In the genomic region with DNA sequence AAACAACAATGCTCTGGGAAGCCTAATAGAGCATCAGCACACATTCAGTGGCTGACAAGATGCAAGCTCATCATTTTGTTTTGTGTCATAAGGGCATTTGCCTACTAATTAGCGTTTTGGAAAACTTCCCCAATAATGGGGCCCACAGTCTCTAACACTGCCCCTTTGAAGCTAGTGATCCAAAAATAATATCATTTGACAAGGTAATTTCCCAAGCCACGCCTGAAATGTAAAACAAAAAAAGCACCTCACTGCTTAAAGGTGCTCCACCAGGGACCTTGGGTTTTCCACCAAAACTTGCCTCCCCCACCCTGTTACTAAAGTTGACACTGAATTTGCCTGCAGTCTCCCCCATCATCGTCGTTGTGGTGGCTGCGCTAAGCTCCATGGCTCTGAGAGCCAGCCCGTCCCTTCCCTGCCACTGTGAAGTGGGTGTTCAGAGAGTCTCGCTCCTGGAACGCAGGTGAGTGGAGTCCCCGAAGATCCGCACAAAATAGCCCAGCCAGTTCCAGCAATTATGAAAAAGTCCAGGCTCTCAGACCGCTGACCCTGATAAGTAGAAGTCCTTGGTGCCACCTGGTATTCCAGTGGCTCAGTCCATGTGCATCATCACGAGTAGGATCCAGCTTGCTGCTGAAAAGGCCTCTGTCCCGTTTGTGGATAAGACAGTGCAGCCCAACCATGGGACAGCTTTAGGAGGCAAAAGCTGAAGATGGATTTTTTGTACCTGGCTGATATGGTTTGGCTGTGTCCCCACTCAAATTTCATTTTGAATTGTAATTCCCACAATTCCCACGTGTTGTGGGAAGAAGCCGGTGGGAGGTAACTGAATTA, we compare ENCODE assay signal across 14 cellular contexts. TPM values are rescaled to one million over a fixed set of nuclear protein-coding genes. Genes with fewer than 3 reads are reported as not detected.
DNase-seq lines count a peak whose midpoint lies in the region; ATAC-seq lines count a peak whose summit lies in the region.
"Had no signal": no experiment of that assay in that cellular context is flagged by ENCODE, and none has a peak within 500 bp of the region (broad histone marks: within the 10 kb centered on the region; RNA-seq: fewer than 3 reads in every experiment).

No MANE protein-coding gene starts in this region.

- H3K27me3 Mint-ChIP-seq in activated T-cell treated with anti-CD3 and anti-CD28 coated beads, Interleukin-2, amount 50 U/mL, for 24 hours: no peaks in the 10 kb centered on the region
- H3K27me3 Mint-ChIP-seq: activated naive CD8-positive, alpha-beta T cell treated with anti-CD3 and anti-CD28 coated beads, Interleukin-2, amount 10 ng/mL, durations not matched to agents 7 days and 5 days had no signal

- H3K9me3 Mint-ChIP-seq in activated T-cell treated with anti-CD3 and anti-CD28 coated beads, Interleukin-2, amount 50 U/mL, for 24 hours: no peaks in the 10 kb centered on the region
- H3K9me3 Mint-ChIP-seq: activated naive CD8-positive, alpha-beta T cell treated with anti-CD3 and anti-CD28 coated beads, Interleukin-2, amount 10 ng/mL, durations not matched to agents 7 days and 5 days had no signal

- peak overlapping the region; percentile 34 for H3K27ac Mint-ChIP-seq in activated T-cell treated with anti-CD3 and anti-CD28 coated beads, Interleukin-2, amount 50 U/mL, for 24 hours
- H3K27ac Mint-ChIP-seq: activated naive CD8-positive, alpha-beta T cell treated with anti-CD3 and anti-CD28 coated beads, Interleukin-2, amount 10 ng/mL, durations not matched to agents 7 days and 5 days had no signal

- DNase-seq in activated T-cell treated with anti-CD3 and anti-CD28 coated beads, Interleukin-2, amount 50 U/mL, for 24 hours: no peak
- no peak for DNase-seq in activated T-cell treated with anti-CD3 and anti-CD28 coated beads, Interleukin-2, amount 50 U/mL, for 1 hour
- no peak for DNase-seq in stimulated activated naive CD8-positive, alpha-beta T cell treated with anti-CD3 and anti-CD28 coated beads, Interleukin-15, Interleukin-2, amounts not matched to agents 100 U/mL and 50 U/mL, for 24 hours
- no peak for DNase-seq in H4 (ENCODE audit: low spot score)
- no peak for DNase-seq in medulla oblongata (ENCODE audit: extremely low spot score)
- DNase-seq in 8988T: no peak
- DNase-seq: activated naive CD8-positive, alpha-beta T cell treated with anti-CD3 and anti-CD28 coated beads, Interleukin-2, amount 10 ng/mL, durations not matched to agents 7 days and 5 days; HCEC 1CT; mesendoderm; NCI-H2029; T-helper 1 cell; upper lobe of right lung had no signal

- ATAC-seq in GM21786 (IDR thresholded peaks at IDR 0.05; ENCODE audit: unreplicated experiment): peak; percentile 37
- ATAC-seq in HG03457 (IDR thresholded peaks at IDR 0.05; ENCODE audit: unreplicated experiment): peak; percentile 57
- peak; percentile 19 for ATAC-seq in stimulated activated naive CD8-positive, alpha-beta T cell treated with anti-CD3 and anti-CD28 coated beads, Interleukin-15, Interleukin-2, amounts not matched to agents 100 U/mL and 50 U/mL, for 24 hours
- ATAC-seq: upper lobe of right lung had no signal

- peaks cover 30% of the 10 kb centered on the region for H3K36me3 Mint-ChIP-seq in activated T-cell treated with anti-CD3 and anti-CD28 coated beads, Interleukin-2, amount 50 U/mL, for 24 hours (ENCODE audit: low read depth)

- H3K4me3 Mint-ChIP-seq in activated T-cell treated with anti-CD3 and anti-CD28 coated beads, Interleukin-2, amount 50 U/mL, for 24 hours: no peak overlapping the region
- H3K4me3 Mint-ChIP-seq: activated naive CD8-positive, alpha-beta T cell treated with anti-CD3 and anti-CD28 coated beads, Interleukin-2, amount 10 ng/mL, durations not matched to agents 7 days and 5 days had no signal

- H3K4me1 Mint-ChIP-seq in activated T-cell treated with anti-CD3 and anti-CD28 coated beads, Interleukin-2, amount 50 U/mL, for 24 hours (ENCODE audit: low read depth): peaks cover 58% of the 10 kb centered on the region

RNA-seq across cellular contexts. Expression of gene RAB3GAP2, which starts 52.2 kb away (rescaled TPM):
- total RNA-seq in H4 (2014; rRNA removed; shearing (Covaris generic)): 8.3 and 10.6 TPM in 2 replicates
